24 cellular contexts compared by ENCODE assay signal in the genomic region with DNA sequence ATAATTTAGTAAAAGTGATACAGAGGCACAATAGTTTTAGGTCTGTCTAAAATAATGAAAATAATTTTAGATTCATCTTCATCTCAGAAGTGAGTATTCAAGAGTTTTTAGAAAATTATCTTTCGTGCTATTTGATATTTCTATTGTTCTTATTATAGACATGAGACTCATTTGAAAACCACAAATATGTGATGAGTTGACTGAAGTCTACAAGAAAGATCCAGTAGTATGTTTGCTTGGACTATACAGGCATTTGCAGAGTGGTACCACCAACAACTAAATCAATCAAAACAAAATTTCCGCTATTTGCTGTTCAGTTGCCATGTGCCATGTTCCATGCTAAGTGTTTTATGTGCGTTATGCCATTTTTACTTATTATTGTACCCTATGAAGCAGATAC.
"Had no signal": no experiment of that assay in that cellular context is flagged by ENCODE, and none has a peak within 500 bp of the region (broad histone marks: within the 10 kb centered on the region; RNA-seq: fewer than 3 reads in every experiment).

No MANE protein-coding gene starts in this region.

- H3K27me3 ChIP-seq: MG63 had no signal

- ATAC-seq: activated CD8-positive, alpha-beta T cell treated with anti-CD3 and anti-CD28 coated beads, Interleukin-2, amount 10 ng/mL, durations not matched to agents 7 days and 5 days; activated naive CD4-positive, alpha-beta T cell treated with anti-CD3 and anti-CD28 coated beads, Interleukin-2, amount 50 U/mL, for 72 hours; K562 had no signal

- H3K36me3 ChIP-seq: MG63 had no signal

- H3K4me3 ChIP-seq: K562, MG63 had no signal

- DNase-seq: activated CD4-positive, alpha-beta T cell treated with anti-CD3 and anti-CD28 coated beads, Interleukin-2, amount 10 ng/mL, durations not matched to agents 24 days and 14 days; activated CD4-positive, alpha-beta T cell treated with anti-CD3 and anti-CD28 coated beads, Interleukin-2, amount 50 U/mL, for 4 hours; activated CD8-positive, alpha-beta T cell treated with anti-CD3 and anti-CD28 coated beads, Interleukin-2, amount 10 ng/mL, durations not matched to agents 7 days and 5 days; activated gamma-delta T cell treated with Interleukin-2 at 50 U/mL for 16 hours; activated naive CD4-positive, alpha-beta T cell treated with anti-CD3 and anti-CD28 coated beads for 36 hours; activated T-cell treated with anti-CD3 and anti-CD28 coated beads, Interleukin-2, amount 50 U/mL, for 24 hours; anterior cingulate cortex; central memory CD4-positive, alpha-beta T cell; Karpas-422; MG63; NCI-H1092 treated with DMSO at 0.1 percent for 48 hours; NCI-H1417; NCI-H146; NCI-H187; NCI-H2029 treated with DMSO at 0.1 percent for 48 hours; NCI-H2107; NCI-H2171; NCI-H510A; NCI-H526; NCI-H748 treated with DMSO at 0.1 percent for 48 hours; Right ventricle myocardium superior; T1000 had no signal

- H3K9me3 ChIP-seq: MG63 had no signal
